In the genomic region with DNA sequence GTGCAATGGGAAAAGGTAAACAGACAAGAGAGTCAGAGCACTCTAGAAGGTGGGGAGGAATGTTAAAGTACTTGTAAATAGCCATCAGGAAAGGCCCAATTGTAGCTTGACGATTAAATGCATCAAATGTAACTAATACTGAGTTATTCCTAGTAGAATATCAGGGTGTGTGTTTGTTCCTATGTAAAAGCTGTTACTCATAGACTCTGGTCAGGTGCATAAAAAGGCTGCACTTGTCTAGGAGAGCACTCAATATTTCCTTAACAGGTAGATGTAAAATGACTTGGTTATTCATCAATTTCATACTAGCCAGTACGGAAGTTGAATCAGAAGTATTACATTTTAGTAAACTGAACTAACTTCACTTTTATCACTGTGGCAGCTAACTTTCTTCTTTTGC, we compare ENCODE assay signal across 20 cellular contexts.
A peak's percentile ranks its signal among the peaks of the same experiment; 100 is the strongest.
DNase-seq lines count a peak whose midpoint lies in the region; ATAC-seq, FAIRE-seq and TF ChIP-seq lines count a peak whose summit lies in the region.
"Had no signal": no experiment of that assay in that cellular context is flagged by ENCODE, and none has a peak within 500 bp of the region (broad histone marks: within the 10 kb centered on the region; RNA-seq: fewer than 3 reads in every experiment).

No MANE protein-coding gene starts in this region.

- FAIRE-seq in A549 (lab: Jason Lieb, UNC) (peak; percentile 59), GM18507 (lab: Jason Lieb, UNC) (peak; percentile 12)
- FAIRE-seq: D721Med, G401.6, GM12891 had no signal

- H3K9me2 ChIP-seq in PC-3 (replicated peaks; ENCODE audit: low read length): no peaks in the 10 kb centered on the region

- no peaks in the 10 kb centered on the region for H4K20me1 ChIP-seq in PC-3 (ENCODE audit: low read length)
- H4K20me1 ChIP-seq: BLaER1 had no signal

- ATAC-seq in A549 (no peak), PC-3 (peak; percentile 87), left lung (peak; percentile 87), GM21529 (IDR thresholded peaks at IDR 0.05; ENCODE audit: unreplicated experiment) (no peak), HG03378 (IDR thresholded peaks at IDR 0.05; ENCODE audit: unreplicated experiment) (no peak)

- H2AFZ ChIP-seq in PC-3 (ENCODE audit: low read length): no peak overlapping the region

- TF ChIP-seq CTCF in A549 (IDR thresholded peaks at IDR 0.05) (no peak), PC-3 (conservative IDR thresholded peaks at IDR 0.05; ENCODE audit: low read depth, low read length) (no peak), left lung (IDR thresholded peaks at IDR 0.05) (no peak)

- POLR2A ChIA-PET in A549 (lab: Yijun Ruan, JAX): no interaction called here
- POLR2A ChIA-PET in PC-3 (lab: Charles Lee; ENCODE audit: unreplicated experiment): interaction anchor here (0.6 kb wide), 2 partner anchors 15 to 32 kb away, joined by 3 to 8 read pairs; no protein-coding TSS in a partner anchor

- CTCF ChIA-PET in A549 (lab: Yijun Ruan, JAX) (interaction anchor here (1.8 kb wide), 1 partner anchor 52 kb away, joined by 5 read pairs; no protein-coding TSS in a partner anchor), PC-3 (lab: Charles Lee) (no interaction called here)

- BruUV-seq in PC-3 (replicated peaks; lab: Mats Ljungman, UMichigan): no TSS peak

- TF ChIP-seq EP300 in A549 (IDR thresholded peaks at IDR 0.05): no peak

- H3K4me1 ChIP-seq in A549 (no peaks in the 10 kb centered on the region), PC-3 (ENCODE audit: insufficient read depth, low read length) (peaks cover 48% of the 10 kb centered on the region), left lung (peaks cover 8 to 26% of the 10 kb centered on the region in 2 donors)
- H3K4me1 ChIP-seq: BE2C had no signal

- H3K27me3 ChIP-seq in PC-3 (ENCODE audit: low read length) (no peaks in the 10 kb centered on the region), left lung (no peaks in the 10 kb centered on the region)
- H3K27me3 ChIP-seq: BE2C, BLaER1 had no signal

- no peak overlapping the region for H3K9ac ChIP-seq in PC-3 (ENCODE audit: low read length)
- H3K9ac ChIP-seq: BLaER1 had no signal

- no peak for DNase-seq in A549 (ENCODE audit: low read depth in 1 of 2, low spot score in 1 of 2)
- no peak for DNase-seq in GM18507 (ENCODE audit: extremely low spot score, insufficient read length, low read depth)
- DNase-seq in PC-3: peak; percentile 58
- no peak for DNase-seq in left lung
- DNase-seq in SK-N-DZ (ENCODE audit: low spot score): no peak
- DNase-seq: ACHN; BE2C; CD4-positive, alpha-beta memory T cell; CD4-positive, CD25-positive, alpha-beta regulatory T cell; CD8-positive, alpha-beta memory T cell; COR-L47; DMS79 treated with DMSO at 0.1 percent for 48 hours; GF-D8 had no signal

- H3K79me2 ChIP-seq in PC-3 (ENCODE audit: low read length): no peaks in the 10 kb centered on the region

- H3K36me3 ChIP-seq in PC-3 (ENCODE audit: low read depth, low read length) (no peaks in the 10 kb centered on the region), left lung (no peaks in the 10 kb centered on the region)
- H3K36me3 ChIP-seq: BE2C, BLaER1 had no signal

- intact Hi-C loops in PC-3 (cut with micrococcal nuclease): loop anchor here (5.0 kb wide), 3 partner anchors 36 to 216 kb away; no protein-coding TSS in a partner anchor
- intact Hi-C loops in left lung (cut with DNase I): no loop called here

- no peak overlapping the region for H3K4me3 ChIP-seq in A549
- H3K4me3 ChIP-seq in PC-3 (ENCODE audit: low read length): no peak overlapping the region
- H3K4me3 ChIP-seq in left lung: no peak overlapping the region
- H3K4me3 ChIP-seq: BLaER1 had no signal

- H3K27ac ChIP-seq in A549: no peak overlapping the region
- H3K27ac ChIP-seq in PC-3 (ENCODE audit: low read length): peak overlapping the region; percentile 39
- H3K27ac ChIP-seq in left lung: no peak overlapping the region
- H3K27ac ChIP-seq: 22Rv1, BLaER1 had no signal

- 79% methylated on average over 2 of the region's 2 CpGs for WGBS in A549 (ENCODE audit: missing lambda C conversion rate)

- H3K4me2 ChIP-seq in A549 (no peak overlapping the region), PC-3 (ENCODE audit: low read length) (no peak overlapping the region)
- H3K4me2 ChIP-seq: BLaER1 had no signal

- H3F3A ChIP-seq in PC-3 (ENCODE audit: low read length, unreplicated experiment): no peaks in the 10 kb centered on the region

- TF ChIP-seq RAD21 in A549 (conservative IDR thresholded peaks at IDR 0.05 in 1 of 2, IDR thresholded peaks at IDR 0.05 in 1 of 2): no peak

- TF ChIP-seq POLR2A in A549 (IDR thresholded peaks at IDR 0.05; ENCODE audit: low read length): no peak

- H3K9me3 ChIP-seq in A549 (no peaks in the 10 kb centered on the region), PC-3 (ENCODE audit: low read length) (no peaks in the 10 kb centered on the region), left lung (no peaks in the 10 kb centered on the region)
- H3K9me3 ChIP-seq: BE2C, BLaER1 had no signal

TF ChIP-seq in A549, 52 proteins besides CTCF, POLR2A, EP300 and RAD21:
- no peak for TF ChIP-seq POLR2AphosphoS2 (conservative IDR thresholded peaks at IDR 0.05; ENCODE audit: low read length)

Comparison
In these comparisons a context has a peak if more than half of its experiments do, and no peak if none do; other contexts are left out.
1. ATAC-seq: peak in PC-3 (single experiment) and left lung (single experiment); none in A549 (0 of 2), GM21529 (single experiment) and HG03378 (single experiment).